ENCODE assay signal across 32 cellular contexts in genomic region chrX:101530944-101531343, GRCh38.
"Had no signal": no experiment of that assay in that cellular context is flagged by ENCODE, and none has a peak within 500 bp of the region (broad histone marks: within the 10 kb centered on the region; RNA-seq: fewer than 3 reads in every experiment).

No MANE protein-coding gene starts in this region.

- H3K4me3 ChIP-seq: adrenal gland, breast epithelium, cardiac muscle cell, colonic mucosa, esophagus muscularis mucosa, gastroesophageal sphincter, heart right ventricle had no signal

- DNase-seq: activated CD4-positive, alpha-beta memory T cell treated with anti-CD3 and anti-CD28 coated beads for 36 hours; activated CD4-positive, alpha-beta T cell treated with anti-CD3 and anti-CD28 coated beads for 36 hours; activated CD4-positive, alpha-beta T cell treated with anti-CD3 and anti-CD28 coated beads, Interleukin-2, amount 10 ng/mL, durations not matched to agents 24 days and 14 days; activated CD4-positive, CD25-positive, alpha-beta regulatory T cell; activated CD4-positive, CD25-positive, alpha-beta regulatory T cell treated with anti-CD3 and anti-CD28 coated beads, Interleukin-2, amount 50 U/mL, for 72 hours; activated CD8-positive, alpha-beta memory T cell treated with anti-CD3 and anti-CD28 coated beads, Interleukin-2, amount 10 ng/mL, durations not matched to agents 7 days and 5 days; activated CD8-positive, alpha-beta memory T cell treated with anti-CD3 and anti-CD28 coated beads, Interleukin-2, amount 50 U/mL, for 4 hours; activated CD8-positive, alpha-beta T cell treated with anti-CD3 and anti-CD28 coated beads, Interleukin-2, amount 10 ng/mL, durations not matched to agents 7 days and 5 days; activated effector memory CD4-positive, alpha-beta T cell treated with anti-CD3 and anti-CD28 coated beads, Interleukin-2, amount 50 U/mL, for 16 hours; activated naive CD4-positive, alpha-beta T cell treated with anti-CD3 and anti-CD28 coated beads for 36 hours; activated naive CD8-positive, alpha-beta T cell treated with anti-CD3 and anti-CD28 coated beads for 36 hours; activated naive CD8-positive, alpha-beta T cell treated with anti-CD3 and anti-CD28 coated beads, Interleukin-2, amount 50 U/mL, for 24 hours; activated T-cell treated with anti-CD3 and anti-CD28 coated beads, Interleukin-2, amount 50 U/mL, for 1 hour; activated T-cell treated with anti-CD3 and anti-CD28 coated beads, Interleukin-2, amount 50 U/mL, for 48 hours; adrenal gland; amygdala; aorta; central memory CD4-positive, alpha-beta T cell; cerebellar nuclear complex; colonic mucosa; effector CD4-positive, alpha-beta T cell; effector memory CD8-positive, alpha-beta T cell; erythroblast; foreskin melanocyte; heart right ventricle; T-helper 1 cell; T-helper 17 cell; T1000 had no signal
